Comparison of ENCODE assay signal across 8 cellular contexts in genomic region chr15:42494998-42495360, GRCh38. TPM values are rescaled to one million over a fixed set of nuclear protein-coding genes. Genes with fewer than 3 reads are reported as not detected.
A peak's percentile ranks its signal among the peaks of the same experiment; 100 is the strongest.
DNase-seq lines count a peak whose midpoint lies in the region; ATAC-seq, FAIRE-seq and TF ChIP-seq lines count a peak whose summit lies in the region.

No MANE protein-coding gene starts in this region.

- no peaks in the 10 kb centered on the region for H3K9me3 Mint-ChIP-seq in activated naive CD8-positive, alpha-beta T cell treated with anti-CD3 and anti-CD28 coated beads for 36 hours

- peak overlapping the region; percentile 99 for H3K4me3 Mint-ChIP-seq in activated naive CD8-positive, alpha-beta T cell treated with anti-CD3 and anti-CD28 coated beads for 36 hours

- DNase-seq in D721Med (ENCODE audit: insufficient read length, low spot score) = peak; percentile 31
- DNase-seq in activated naive CD8-positive, alpha-beta T cell treated with anti-CD3 and anti-CD28 coated beads for 36 hours = no peak
- DNase-seq in Right ventricle myocardium inferior (ENCODE audit: missing footprints) = no peak
- DNase-seq in occipital lobe (lab: John Stamatoyannopoulos, UW) = peak; percentile 52
- DNase-seq in GM20000 (ENCODE audit: low spot score) = no peak

- peaks cover 40% of the 10 kb centered on the region for H3K4me1 Mint-ChIP-seq in activated naive CD8-positive, alpha-beta T cell treated with anti-CD3 and anti-CD28 coated beads for 36 hours

- no peak overlapping the region for H3K27ac ChIP-seq in KMS-11

- H4K20me1 ChIP-seq in KMS-11 (ENCODE audit: insufficient read depth) = no peaks in the 10 kb centered on the region

- no peaks in the 10 kb centered on the region for H3K27me3 Mint-ChIP-seq in activated naive CD8-positive, alpha-beta T cell treated with anti-CD3 and anti-CD28 coated beads for 36 hours

- peak overlapping the region; percentile 91 for H3K27ac Mint-ChIP-seq in activated naive CD8-positive, alpha-beta T cell treated with anti-CD3 and anti-CD28 coated beads for 36 hours

- no peaks in the 10 kb centered on the region for H3K27me3 ChIP-seq in KMS-11 (ENCODE audit: insufficient read depth, low read depth)

- H3K9ac ChIP-seq in KMS-11 = peak overlapping the region; percentile 53; the same call in 1 of the 2 replicates

- peak overlapping the region; percentile 89 for H3K4me2 ChIP-seq in KMS-11

- ATAC-seq in Right ventricle myocardium inferior (peak; percentile 8), HG02571 (IDR thresholded peaks at IDR 0.05; ENCODE audit: unreplicated experiment) (no peak), GM18519 (IDR thresholded peaks at IDR 0.05; ENCODE audit: low FRiP score, unreplicated experiment) (no peak)

- intact Hi-C loops in Right ventricle myocardium inferior (cut with DNase I) = loop anchor here (5.0 kb wide), 1 partner anchor 82 kb away; the partner anchor contains the start of gene STARD9

- H3K36me3 Mint-ChIP-seq in activated naive CD8-positive, alpha-beta T cell treated with anti-CD3 and anti-CD28 coated beads for 36 hours = peaks cover 4% of the 10 kb centered on the region

- peaks cover 18% of the 10 kb centered on the region; the same call in 1 of the 2 replicates for H3K79me2 ChIP-seq in KMS-11 (ENCODE audit: insufficient read depth, low read depth)

- peak overlapping the region; percentile 88 for H2AFZ ChIP-seq in KMS-11 (ENCODE audit: low read depth)

- peak overlapping the region; percentile 62 for H3K4me3 ChIP-seq in KMS-11 (IDR thresholded peaks at IDR 0.05; ENCODE audit: insufficient read depth, low read depth, low read length)

- TF ChIP-seq CTCF in D721Med (IDR thresholded peaks at IDR 0.05; ENCODE audit: insufficient read depth, missing control alignments) (no peak), KMS-11 (conservative IDR thresholded peaks at IDR 0.05; ENCODE audit: low read depth, low read length) (no peak), GM20000 (IDR thresholded peaks at IDR 0.05; ENCODE audit: extremely low read depth, missing control alignments) (no peak)

- FAIRE-seq in D721Med (lab: Jason Lieb, UNC) = no peak

- peaks cover 39% of the 10 kb centered on the region for H3K4me1 ChIP-seq in KMS-11 (ENCODE audit: low read depth, poor library complexity, severe bottlenecking)

- H3K36me3 ChIP-seq in KMS-11 (ENCODE audit: insufficient read depth) = no peaks in the 10 kb centered on the region

RNA-seq across cellular contexts. Expression of gene SNAP23, which starts 0.5 kb away (rescaled TPM):
- total RNA-seq in activated naive CD8-positive, alpha-beta T cell treated with anti-CD3 and anti-CD28 coated beads for 36 hours = 10 to 100 TPM; 37.6 to 42.3 TPM
- total RNA-seq in Right ventricle myocardium inferior (23.5 TPM), occipital lobe (26.4 TPM)

RNA-seq across cellular contexts. Expression of gene ZNF106, which starts 4.0 kb away (rescaled TPM):
- 10 to 100 TPM; 53.1 to 55.8 TPM for total RNA-seq in activated naive CD8-positive, alpha-beta T cell treated with anti-CD3 and anti-CD28 coated beads for 36 hours
- 457 TPM for total RNA-seq in Right ventricle myocardium inferior
- 52.4 TPM for total RNA-seq in occipital lobe

RNA-seq across cellular contexts. Expression of gene LRRC57, which starts 53.6 kb away (rescaled TPM):
- 10 to 100 TPM; 17.0 to 19.1 TPM for total RNA-seq in activated naive CD8-positive, alpha-beta T cell treated with anti-CD3 and anti-CD28 coated beads for 36 hours
- 15.1 TPM for total RNA-seq in Right ventricle myocardium inferior
- total RNA-seq in occipital lobe = 16.2 TPM

RNA-seq across cellular contexts. Expression of gene HAUS2, which starts 53.7 kb away (rescaled TPM):
- 10 to 100 TPM; 54.0 to 55.1 TPM for total RNA-seq in activated naive CD8-positive, alpha-beta T cell treated with anti-CD3 and anti-CD28 coated beads for 36 hours
- 11.7 TPM for total RNA-seq in Right ventricle myocardium inferior
- total RNA-seq in occipital lobe = 54.6 TPM

Comparison
In these comparisons a context has a peak if more than half of its experiments do, and no peak if none do; other contexts are left out.
1. DNase-seq: peak in D721Med (single experiment) and occipital lobe (single experiment); none in activated naive CD8-positive, alpha-beta T cell treated with anti-CD3 and anti-CD28 coated beads for 36 hours (single experiment), Right ventricle myocardium inferior (single experiment) and GM20000 (single experiment).